ENCODE assay signal across 8 cellular contexts in genomic region chr16:81005644-81006471, GRCh38. TPM values are rescaled to one million over a fixed set of nuclear protein-coding genes. Genes with fewer than 3 reads are reported as not detected.
DNase-seq lines count a peak whose midpoint lies in the region; ATAC-seq and TF ChIP-seq lines count a peak whose summit lies in the region.

No MANE protein-coding gene starts in this region.

- no peaks in the 10 kb centered on the region for H3K9me3 Mint-ChIP-seq in activated T-cell treated with anti-CD3 and anti-CD28 coated beads, Interleukin-2, amount 50 U/mL, for 24 hours
- H3K9me3 Mint-ChIP-seq in osteocyte (ENCODE audit: unreplicated experiment): no peaks in the 10 kb centered on the region

- no peaks in the 10 kb centered on the region for H3K27me3 Mint-ChIP-seq in activated T-cell treated with anti-CD3 and anti-CD28 coated beads, Interleukin-2, amount 50 U/mL, for 24 hours
- no peaks in the 10 kb centered on the region for H3K27me3 Mint-ChIP-seq in osteocyte (ENCODE audit: unreplicated experiment)

- H3K27ac ChIP-seq in SU-DHL-6 (ENCODE audit: low read depth, low read length): peak overlapping the region; percentile 92

- peak overlapping the region; percentile 85 for H3K4me2 ChIP-seq in SU-DHL-6 (ENCODE audit: low read depth, low read length, poor library complexity, severe bottlenecking)

- no peak for TF ChIP-seq POLR2A in erythroblast (IDR thresholded peaks at IDR 0.05; ENCODE audit: low read length)

- H3K36me3 ChIP-seq in SU-DHL-6 (ENCODE audit: low read length): no peaks in the 10 kb centered on the region

- no peak for ATAC-seq in GM19463 (IDR thresholded peaks at IDR 0.05; ENCODE audit: unreplicated experiment)

- peaks cover 10% of the 10 kb centered on the region; the same call in 1 of the 2 replicates for H3F3A ChIP-seq in SU-DHL-6 (ENCODE audit: insufficient read depth)

- no peaks in the 10 kb centered on the region for H3K9me2 ChIP-seq in SU-DHL-6 (replicated peaks; ENCODE audit: insufficient read depth, low read length)

- H3K9me3 ChIP-seq in SU-DHL-6 (ENCODE audit: insufficient read depth, low read length): no peaks in the 10 kb centered on the region

- peak overlapping the region; percentile 100 for H3K27ac Mint-ChIP-seq in activated T-cell treated with anti-CD3 and anti-CD28 coated beads, Interleukin-2, amount 50 U/mL, for 24 hours
- H3K27ac Mint-ChIP-seq in osteocyte (ENCODE audit: unreplicated experiment): peak overlapping the region; percentile 98

- peak overlapping the region; percentile 92 for H3K4me3 Mint-ChIP-seq in activated T-cell treated with anti-CD3 and anti-CD28 coated beads, Interleukin-2, amount 50 U/mL, for 24 hours
- peak overlapping the region; percentile 95 for H3K4me3 Mint-ChIP-seq in osteocyte (ENCODE audit: unreplicated experiment)

- H3K27me3 ChIP-seq in SU-DHL-6 (ENCODE audit: low read length): no peaks in the 10 kb centered on the region

- H3K36me3 Mint-ChIP-seq in activated T-cell treated with anti-CD3 and anti-CD28 coated beads, Interleukin-2, amount 50 U/mL, for 24 hours (ENCODE audit: low read depth): peaks cover 68% of the 10 kb centered on the region
- no peaks in the 10 kb centered on the region for H3K36me3 Mint-ChIP-seq in osteocyte (ENCODE audit: unreplicated experiment)

- peak overlapping the region; percentile 95 for H3K9ac ChIP-seq in SU-DHL-6 (ENCODE audit: low read length)

- DNase-seq in activated T-cell treated with anti-CD3 and anti-CD28 coated beads, Interleukin-2, amount 50 U/mL, for 24 hours: peak; percentile 34
- DNase-seq in activated T-cell treated with anti-CD3 and anti-CD28 coated beads, Interleukin-2, amount 50 U/mL, for 1 hour: no peak
- DNase-seq in erythroblast (lab: John Stamatoyannopoulos, UW): peak; percentile 44 to 62
- DNase-seq in osteocyte (ENCODE audit: extremely low spot score, unreplicated experiment): no peak
- no peak for DNase-seq in islet precursor cell
- DNase-seq in activated CD4-positive, alpha-beta T cell treated with anti-CD3 and anti-CD28 coated beads for 1 hour: no peak

- TF ChIP-seq CTCF in SU-DHL-6 (IDR thresholded peaks at IDR 0.05; ENCODE audit: insufficient read depth, low read length, poor library complexity, severe bottlenecking): no peak
- no peak for TF ChIP-seq CTCF in osteocyte (IDR thresholded peaks at IDR 0.05)

- H4K20me1 ChIP-seq in SU-DHL-6 (ENCODE audit: low read depth, low read length): peaks cover 37% of the 10 kb centered on the region

- peaks cover 90% of the 10 kb centered on the region for H3K79me2 ChIP-seq in SU-DHL-6 (ENCODE audit: insufficient read depth, low read length)

- H3K4me1 Mint-ChIP-seq in activated T-cell treated with anti-CD3 and anti-CD28 coated beads, Interleukin-2, amount 50 U/mL, for 24 hours (ENCODE audit: low read depth): peaks cover 68% of the 10 kb centered on the region
- peaks cover 38% of the 10 kb centered on the region for H3K4me1 Mint-ChIP-seq in osteocyte (ENCODE audit: unreplicated experiment)

- no peak overlapping the region for H2AFZ ChIP-seq in SU-DHL-6 (ENCODE audit: low read depth, low read length, severe bottlenecking)

- H3K4me3 ChIP-seq in SU-DHL-6 (ENCODE audit: insufficient read depth, low read length, poor library complexity, severe bottlenecking): peak overlapping the region; percentile 75

RNA-seq across cellular contexts. Expression of gene CMC2, which starts 0.8 kb away (rescaled TPM):
- 37.8 and 42.2 TPM in 2 replicates for total RNA-seq in osteocyte

RNA-seq across cellular contexts. Expression of gene CENPN, which starts 1.2 kb away (rescaled TPM):
- total RNA-seq in osteocyte: 7.2 and 10.0 TPM in 2 replicates

RNA-seq across cellular contexts. Expression of gene ATMIN, which starts 29.8 kb away (rescaled TPM):
- total RNA-seq in osteocyte: 35.0 and 39.2 TPM in 2 replicates

Comparison
In these comparisons a context has a peak if more than half of its experiments do, and no peak if none do; other contexts are left out.
1. DNase-seq: peak in activated T-cell treated with anti-CD3 and anti-CD28 coated beads, Interleukin-2, amount 50 U/mL, for 24 hours (single experiment) and erythroblast (2 of 2); none in activated T-cell treated with anti-CD3 and anti-CD28 coated beads, Interleukin-2, amount 50 U/mL, for 1 hour (single experiment), osteocyte (single experiment), islet precursor cell (single experiment) and activated CD4-positive, alpha-beta T cell treated with anti-CD3 and anti-CD28 coated beads for 1 hour (single experiment).